1 cellular context compared by ENCODE assay signal in the genomic region with DNA sequence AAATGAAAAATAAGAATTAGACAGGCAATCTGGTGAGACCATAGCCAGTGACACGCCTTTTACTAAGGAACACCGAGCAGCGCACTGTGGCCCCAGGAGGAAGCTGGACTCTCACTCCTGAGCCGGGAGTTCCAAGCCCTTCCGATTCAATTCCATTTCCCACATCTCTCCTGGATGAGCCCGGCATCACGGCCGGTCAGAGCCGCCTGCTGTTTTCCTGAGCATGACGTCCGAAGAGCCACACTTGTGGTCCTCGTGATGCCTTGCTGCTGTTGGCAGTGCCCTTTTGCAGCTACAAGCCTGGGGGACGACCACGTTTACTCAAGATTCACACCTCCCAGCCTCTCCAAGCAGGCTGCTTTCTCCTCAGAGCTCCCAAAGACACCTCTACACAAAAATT.
TF ChIP-seq lines count a peak whose summit lies in the region.

No MANE protein-coding gene starts in this region.

TF ChIP-seq in HepG2, 621 proteins besides CTCF, POLR2A, EP300 and RAD21:
- no peak for TF ChIP-seq ARNT2 (CRISPR knock-in tag; IDR thresholded peaks at IDR 0.05; ENCODE audit: low read depth)
- TF ChIP-seq HDAC2 (CRISPR knock-in tag; IDR thresholded peaks at IDR 0.05) = no peak
- no peak for TF ChIP-seq SP2 (CRISPR knock-in tag; IDR thresholded peaks at IDR 0.05)
- no peak for TF ChIP-seq NBN (conservative IDR thresholded peaks at IDR 0.05)
- TF ChIP-seq HNRNPUL1 (IDR thresholded peaks at IDR 0.05; ENCODE audit: low read depth, low read length) = no peak
- no peak for TF ChIP-seq ERF (CRISPR knock-in tag; IDR thresholded peaks at IDR 0.05)
- TF ChIP-seq KDM1A (CRISPR knock-in tag; IDR thresholded peaks at IDR 0.05) = no peak
- no peak for TF ChIP-seq ELF4 (CRISPR knock-in tag; IDR thresholded peaks at IDR 0.05; ENCODE audit: borderline replicate concordance)
- TF ChIP-seq MZF1 (CRISPR knock-in tag; IDR thresholded peaks at IDR 0.05; ENCODE audit: borderline replicate concordance) = no peak
- no peak for TF ChIP-seq TMF1 (CRISPR knock-in tag; IDR thresholded peaks at IDR 0.05; ENCODE audit: low read depth)
- no peak for TF ChIP-seq ZNF33B (CRISPR knock-in tag; IDR thresholded peaks at IDR 0.05)
- no peak for TF ChIP-seq KLF13 (CRISPR knock-in tag; IDR thresholded peaks at IDR 0.05)
